Comparison of ENCODE assay signal across 8 cellular contexts in the genomic region with DNA sequence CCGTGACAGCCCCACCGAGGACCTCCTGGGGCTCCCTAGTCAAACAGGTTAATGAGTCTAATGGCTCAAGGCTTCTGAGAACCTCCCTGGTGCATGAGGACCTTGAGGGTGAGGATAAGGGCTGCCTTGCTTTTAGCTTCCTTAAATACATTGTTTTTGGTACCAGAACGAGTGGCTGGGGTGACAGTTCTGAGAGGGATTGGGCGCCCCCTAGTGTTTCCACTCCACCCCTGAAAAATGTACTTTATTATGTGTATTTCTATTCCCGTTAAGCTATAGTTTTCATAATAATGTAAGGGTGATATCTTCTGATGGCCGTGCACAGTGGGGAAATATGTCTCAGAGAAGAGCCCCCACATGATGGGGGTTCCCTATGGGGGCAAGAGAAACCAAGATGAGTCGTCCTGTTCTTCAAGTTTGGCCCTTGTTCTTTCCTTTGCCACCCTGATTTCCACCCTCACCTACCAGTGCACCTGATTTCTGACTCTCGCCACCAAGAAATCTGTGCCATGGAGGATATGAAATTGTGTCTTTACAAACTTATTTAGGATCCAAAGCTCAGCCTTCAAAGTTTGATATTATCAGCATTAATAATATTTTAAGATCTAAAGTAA. TPM values are rescaled to one million over a fixed set of nuclear protein-coding genes. Genes with fewer than 3 reads are reported as not detected.
A peak's percentile ranks its signal among the peaks of the same experiment; 100 is the strongest.
DNase-seq lines count a peak whose midpoint lies in the region; ATAC-seq and TF ChIP-seq lines count a peak whose summit lies in the region.

No MANE protein-coding gene starts in this region.

- DNase-seq in CD14-positive monocyte (ENCODE audit: low spot score) (peak; percentile 47), HK-2 (ENCODE audit: unreplicated experiment) (peak; percentile 32), OCI-M1 (lab: John Stamatoyannopoulos, UW) (peak; percentile 86), esophagus muscularis mucosa (ENCODE audit: extremely low spot score) (no peak), neural progenitor cell (ENCODE audit: low spot score) (peak; percentile 77), stomach (peak; percentile 74)
- peak; percentile 86 for DNase-seq in activated CD8-positive, alpha-beta memory T cell treated with anti-CD3 and anti-CD28 coated beads, Interleukin-2, amount 50 U/mL, for 48 hours

- H3K36me3 ChIP-seq in esophagus muscularis mucosa: peaks cover 0 to 17% (median 4%) of the 10 kb centered on the region in 4 donors
- H3K36me3 ChIP-seq in neural progenitor cell: no peaks in the 10 kb centered on the region
- H3K36me3 ChIP-seq in stomach: peaks cover 0 to 25% (median 14%) of the 10 kb centered on the region in 4 donors

- H3K4me1 ChIP-seq in esophagus muscularis mucosa (peaks cover 0 to 21% (median 7%) of the 10 kb centered on the region in 4 donors), neural progenitor cell (peaks cover 6% of the 10 kb centered on the region), stomach (peaks cover 0 to 13% (median 5%) of the 10 kb centered on the region in 4 donors)

- H3F3A ChIP-seq in neural progenitor cell (ENCODE audit: low read depth): peaks cover 10% of the 10 kb centered on the region

- H3K4me1 Mint-ChIP-seq in CD14-positive monocyte (peaks cover 2% of the 10 kb centered on the region), neural progenitor cell (no peaks in the 10 kb centered on the region)

- peak overlapping the region in 1 of 7 donors; percentile 45 for H3K27ac Mint-ChIP-seq in CD14-positive monocyte
- no peak overlapping the region for H3K27ac Mint-ChIP-seq in neural progenitor cell

- H3K9me3 Mint-ChIP-seq in CD14-positive monocyte (no peaks in the 10 kb centered on the region), neural progenitor cell (no peaks in the 10 kb centered on the region)

- H3K79me2 ChIP-seq in neural progenitor cell (ENCODE audit: low read depth): peaks cover 4% of the 10 kb centered on the region

- WGBS in esophagus muscularis mucosa: 42% methylated on average over 8 of the region's 8 CpGs
- WGBS in stomach, 5 donors: 39 to 44% (median 41%) methylated on average over 8 of the region's 8 CpGs

- no peak for ATAC-seq in HG02571 (IDR thresholded peaks at IDR 0.05; ENCODE audit: unreplicated experiment)

- no peak overlapping the region for H2AFZ ChIP-seq in neural progenitor cell (replicated peaks)

- H3K27me3 Mint-ChIP-seq in CD14-positive monocyte (ENCODE audit: low read depth in 3 of 3) (no peaks in the 10 kb centered on the region), neural progenitor cell (ENCODE audit: insufficient read depth, low read depth) (no peaks in the 10 kb centered on the region)

- H3K27me3 ChIP-seq in esophagus muscularis mucosa (no peaks in the 10 kb centered on the region), neural progenitor cell (no peaks in the 10 kb centered on the region), stomach (no peaks in the 10 kb centered on the region)

- H3K9ac ChIP-seq in neural progenitor cell: no peak overlapping the region

- H3K36me3 Mint-ChIP-seq in CD14-positive monocyte (peaks cover 17 to 38% of the 10 kb centered on the region in 2 donors), neural progenitor cell (peaks cover 1% of the 10 kb centered on the region)

- intact Hi-C loops in CD14-positive monocyte (cut with micrococcal nuclease) (loop anchor here (5.0 kb wide), 1 partner anchor 76 kb away; the partner anchor contains the start of gene PDZD9 (in 2 of the 2)), esophagus muscularis mucosa (cut with DNase I) (loop anchor here (1.0 kb wide), 1 partner anchor 77 kb away; the partner anchor contains the start of gene PDZD9), stomach (cut with DNase I; ENCODE audit: low total_unique reads) (loop anchor here (5.0 kb wide), 1 partner anchor 81 kb away; no protein-coding TSS in a partner anchor)

- H3K4me2 ChIP-seq in neural progenitor cell: no peak overlapping the region

- TF ChIP-seq CTCF in CD14-positive monocyte (IDR thresholded peaks at IDR 0.05): peak; percentile 84
- TF ChIP-seq CTCF in esophagus muscularis mucosa (IDR thresholded peaks at IDR 0.05): peak; percentile 65 to 84 (median 77)
- TF ChIP-seq CTCF in neural progenitor cell (IDR thresholded peaks at IDR 0.05): peak; percentile 98
- peak in 5 of 7 experiments; percentile 43 to 78 (median 71) for TF ChIP-seq CTCF in stomach (IDR thresholded peaks at IDR 0.05)

- H4K20me1 ChIP-seq in neural progenitor cell (ENCODE audit: low read depth): peaks cover 3% of the 10 kb centered on the region

- no peak for TF ChIP-seq POLR2A in esophagus muscularis mucosa (IDR thresholded peaks at IDR 0.05; ENCODE audit: low read depth)
- no peak for TF ChIP-seq POLR2A in stomach (IDR thresholded peaks at IDR 0.05)

- H3K4me3 Mint-ChIP-seq in CD14-positive monocyte (no peak overlapping the region), neural progenitor cell (no peak overlapping the region)

- H3K4me3 ChIP-seq in esophagus muscularis mucosa (no peak overlapping the region), neural progenitor cell (no peak overlapping the region), stomach (no peak overlapping the region)

- TF ChIP-seq EP300 in esophagus muscularis mucosa (IDR thresholded peaks at IDR 0.05) (no peak), stomach (IDR thresholded peaks at IDR 0.05) (no peak)

- no peak overlapping the region for H3K27ac ChIP-seq in esophagus muscularis mucosa (replicated peaks in 1 of 4)
- H3K27ac ChIP-seq in neural progenitor cell: no peak overlapping the region
- H3K27ac ChIP-seq in stomach: no peak overlapping the region

- H3K9me3 ChIP-seq in esophagus muscularis mucosa (no peaks in the 10 kb centered on the region), neural progenitor cell (ENCODE audit: low read depth) (no peaks in the 10 kb centered on the region), stomach (no peaks in the 10 kb centered on the region)

RNA-seq across cellular contexts. Expression of gene VWA3A, which starts 14.5 kb away (rescaled TPM):
- polyA plus RNA-seq in CD14-positive monocyte (not detected), stomach (under 1 TPM in 1 of 3 donors, not detected in 2; 0.30 TPM)
- total RNA-seq in esophagus muscularis mucosa (under 1 TPM in 3 of 4 donors, not detected in 1; 0.06 to 0.42 (median 0.17) TPM), neural progenitor cell (ENCODE audit: low replicate concordance) (0.56 and 1.0 TPM in 2 replicates), stomach (under 1 TPM in 1 of 5 donors, not detected in 4; 0.37 TPM)
